2 cellular contexts compared by ENCODE assay signal in the genomic region with DNA sequence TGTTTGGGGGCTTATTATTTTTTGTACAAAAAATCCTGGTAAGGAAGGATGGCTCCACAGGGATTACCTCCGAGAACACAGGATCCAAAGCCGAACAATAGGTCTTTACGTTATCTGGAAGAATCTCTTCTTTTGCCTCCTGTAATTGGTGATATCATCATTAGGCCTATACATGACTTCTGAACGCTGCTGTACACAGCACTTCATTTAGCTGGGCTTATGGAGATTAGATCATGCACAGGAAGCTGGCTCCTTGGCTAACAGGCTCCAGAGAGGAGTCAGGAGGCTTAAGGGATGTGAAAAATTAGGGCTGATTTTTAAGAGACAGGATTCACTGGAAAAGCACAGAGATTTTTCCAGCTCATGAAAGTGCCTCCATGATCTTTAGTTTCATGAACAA.
TF ChIP-seq lines count a peak whose summit lies in the region.

No MANE protein-coding gene starts in this region.

TF ChIP-seq in SK-N-SH, 30 proteins besides CTCF, POLR2A, EP300 and RAD21 (continued from another document):
- peak; percentile 75 for TF ChIP-seq GATA2 (CRISPR knock-in tag; IDR thresholded peaks at IDR 0.05)

TF ChIP-seq in WTC11, 78 proteins besides CTCF, POLR2A, EP300 and RAD21:
- no peak for TF ChIP-seq ZNF512 (CRISPR knock-in tag; IDR thresholded peaks at IDR 0.05; ENCODE audit: borderline replicate concordance)
- no peak for TF ChIP-seq ZBTB21 (CRISPR knock-in tag; IDR thresholded peaks at IDR 0.05; ENCODE audit: borderline replicate concordance)
- TF ChIP-seq, protein P1, sequence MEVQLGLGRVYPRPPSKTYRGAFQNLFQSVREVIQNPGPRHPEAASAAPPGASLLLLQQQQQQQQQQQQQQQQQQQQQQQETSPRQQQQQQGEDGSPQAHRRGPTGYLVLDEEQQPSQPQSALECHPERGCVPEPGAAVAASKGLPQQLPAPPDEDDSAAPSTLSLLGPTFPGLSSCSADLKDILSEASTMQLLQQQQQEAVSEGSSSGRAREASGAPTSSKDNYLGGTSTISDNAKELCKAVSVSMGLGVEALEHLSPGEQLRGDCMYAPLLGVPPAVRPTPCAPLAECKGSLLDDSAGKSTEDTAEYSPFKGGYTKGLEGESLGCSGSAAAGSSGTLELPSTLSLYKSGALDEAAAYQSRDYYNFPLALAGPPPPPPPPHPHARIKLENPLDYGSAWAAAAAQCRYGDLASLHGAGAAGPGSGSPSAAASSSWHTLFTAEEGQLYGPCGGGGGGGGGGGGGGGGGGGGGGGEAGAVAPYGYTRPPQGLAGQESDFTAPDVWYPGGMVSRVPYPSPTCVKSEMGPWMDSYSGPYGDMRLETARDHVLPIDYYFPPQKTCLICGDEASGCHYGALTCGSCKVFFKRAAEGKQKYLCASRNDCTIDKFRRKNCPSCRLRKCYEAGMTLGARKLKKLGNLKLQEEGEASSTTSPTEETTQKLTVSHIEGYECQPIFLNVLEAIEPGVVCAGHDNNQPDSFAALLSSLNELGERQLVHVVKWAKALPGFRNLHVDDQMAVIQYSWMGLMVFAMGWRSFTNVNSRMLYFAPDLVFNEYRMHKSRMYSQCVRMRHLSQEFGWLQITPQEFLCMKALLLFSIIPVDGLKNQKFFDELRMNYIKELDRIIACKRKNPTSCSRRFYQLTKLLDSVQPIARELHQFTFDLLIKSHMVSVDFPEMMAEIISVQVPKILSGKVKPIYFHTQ (CRISPR knock-in tag; IDR thresholded peaks at IDR 0.05), result no peak
- no peak for TF ChIP-seq FOXJ3 (CRISPR knock-in tag; IDR thresholded peaks at IDR 0.05; ENCODE audit: borderline replicate concordance)
- no peak for TF ChIP-seq USF1 (CRISPR knock-in tag; IDR thresholded peaks at IDR 0.05)
- no peak for TF ChIP-seq ESRRA (CRISPR knock-in tag; IDR thresholded peaks at IDR 0.05; ENCODE audit: borderline replicate concordance)
- no peak for TF ChIP-seq MXD4 (CRISPR knock-in tag; IDR thresholded peaks at IDR 0.05; ENCODE audit: borderline replicate concordance)
- no peak for TF ChIP-seq ELF4 (CRISPR knock-in tag; IDR thresholded peaks at IDR 0.05; ENCODE audit: low read depth)
- TF ChIP-seq NR1H2 (CRISPR knock-in tag; IDR thresholded peaks at IDR 0.05), result no peak
